14 cellular contexts compared by ENCODE assay signal in the genomic region with DNA sequence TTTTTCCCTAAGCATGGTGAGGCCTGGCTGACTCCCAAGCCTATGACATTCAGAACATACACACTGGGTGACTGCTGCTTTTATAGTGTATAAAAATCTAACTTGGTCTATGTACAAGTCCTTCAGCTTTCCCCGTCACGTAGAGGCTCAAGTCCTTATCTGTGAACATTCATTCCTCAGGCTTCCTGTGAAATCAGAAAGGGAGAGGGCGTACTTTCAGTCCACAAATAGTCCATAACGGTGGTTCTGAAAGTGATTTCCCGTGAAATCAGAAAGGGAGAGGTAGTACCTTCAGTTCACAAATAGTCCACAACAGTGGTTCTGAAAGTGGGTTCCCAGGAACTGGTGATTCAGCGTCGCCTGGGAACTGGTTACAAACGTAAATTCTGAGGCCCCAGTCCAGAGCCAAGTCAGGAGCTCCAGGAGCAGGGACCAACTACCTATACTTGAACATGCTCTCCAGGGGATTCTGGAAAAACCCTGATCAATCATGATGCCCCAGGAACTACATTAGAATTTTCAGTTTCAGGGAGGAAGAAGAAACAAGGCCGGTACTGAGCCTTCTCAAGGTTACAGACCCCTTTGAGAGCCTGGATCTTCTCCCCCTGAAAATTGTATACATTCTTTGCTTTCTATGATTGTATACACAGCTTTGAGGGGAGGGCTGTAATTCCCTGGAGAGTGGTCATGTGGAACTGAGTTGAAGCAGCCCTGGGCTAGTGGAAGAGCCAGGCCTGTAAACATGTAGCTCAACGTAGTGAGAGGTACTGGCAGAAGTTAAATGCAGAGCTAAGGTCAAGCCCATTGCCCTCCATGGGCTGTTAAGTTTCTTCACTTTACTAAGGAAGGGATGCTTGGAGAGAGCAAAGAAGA. TPM values are rescaled to one million over a fixed set of nuclear protein-coding genes. Genes with fewer than 3 reads are reported as not detected.
DNase-seq lines count a peak whose midpoint lies in the region; ATAC-seq and TF ChIP-seq lines count a peak whose summit lies in the region.
"Had no signal": no experiment of that assay in that cellular context is flagged by ENCODE, and none has a peak within 500 bp of the region (broad histone marks: within the 10 kb centered on the region; RNA-seq: fewer than 3 reads in every experiment).

No MANE protein-coding gene starts in this region.

- H3K4me3 ChIP-seq in cardiac muscle cell, result no peak overlapping the region
- H3K4me3 ChIP-seq in parathyroid adenoma (ENCODE audit: low read depth, low read length), result no peak overlapping the region
- H3K4me3 ChIP-seq: sigmoid colon had no signal

- peak; percentile 16 for DNase-seq in stimulated activated CD4-positive, alpha-beta T cell treated with anti-CD3 and anti-CD28 coated beads, Interleukin-15, amount 100 ng/mL, for 24 hours
- DNase-seq in stimulated activated CD4-positive, alpha-beta T cell treated with anti-CD3 and anti-CD28 coated beads, Interleukin-4, amount 100 ng/mL, for 4 hours, result no peak
- peak in 1 of 2 donors; percentile 30 for DNase-seq in cardiac muscle cell (ENCODE audit: low read depth in 1 of 2, low spot score in 1 of 2)
- no peak for DNase-seq in NOMO-1 treated with dmso at 0.1 percent for 144 hours (lab: John Stamatoyannopoulos, UW; ENCODE audit: unreplicated experiment)
- no peak for DNase-seq in NCI-H2227 treated with DMSO at 0.1 percent for 48 hours (lab: John Stamatoyannopoulos, UW)
- DNase-seq in middle frontal gyrus (ENCODE audit: extremely low spot score, low spot score), result no peak
- DNase-seq: activated CD8-positive, alpha-beta memory T cell treated with anti-CD3 and anti-CD28 coated beads, Interleukin-2, amount 50 U/mL, for 4 hours; DMS153; hippocampal formation; MM.1S; sigmoid colon had no signal

- peaks cover 29% of the 10 kb centered on the region for H3K4me1 ChIP-seq in cardiac muscle cell (ENCODE audit: low read depth)
- no peaks in the 10 kb centered on the region for H3K4me1 ChIP-seq in parathyroid adenoma

- H3K9me3 ChIP-seq in cardiac muscle cell (ENCODE audit: low read depth), result no peaks in the 10 kb centered on the region
- no peaks in the 10 kb centered on the region for H3K9me3 ChIP-seq in parathyroid adenoma (ENCODE audit: control insufficient read depth, low read length)
- H3K9me3 ChIP-seq: sigmoid colon had no signal

- H3K4me2 ChIP-seq in parathyroid adenoma (ENCODE audit: low read length), result no peak overlapping the region

- H2AFZ ChIP-seq in parathyroid adenoma, result no peak overlapping the region

- peak overlapping the region; percentile 85 for H3K27ac ChIP-seq in cardiac muscle cell
- H3K27ac ChIP-seq in parathyroid adenoma, result peak overlapping the region; percentile 39

- H3K27me3 ChIP-seq in cardiac muscle cell (no peaks in the 10 kb centered on the region), parathyroid adenoma (ENCODE audit: control insufficient read depth, insufficient read depth, low read length) (no peaks in the 10 kb centered on the region)
- H3K27me3 ChIP-seq: sigmoid colon had no signal

- no peak for TF ChIP-seq CTCF in cardiac muscle cell (IDR thresholded peaks at IDR 0.05; ENCODE audit: low read depth, low read length)
- no peak for TF ChIP-seq CTCF in parathyroid adenoma (IDR thresholded peaks at IDR 0.05)

- peaks cover 2% of the 10 kb centered on the region for H3K79me2 ChIP-seq in parathyroid adenoma

- no peak for ATAC-seq in HG03095 (IDR thresholded peaks at IDR 0.05; ENCODE audit: unreplicated experiment)
- ATAC-seq: WTC11 had no signal

- H3K9ac ChIP-seq in parathyroid adenoma, result no peak overlapping the region

- H3K36me3 ChIP-seq in cardiac muscle cell, result no peaks in the 10 kb centered on the region
- H3K36me3 ChIP-seq in parathyroid adenoma (ENCODE audit: control insufficient read depth, insufficient read depth, low read length), result no peaks in the 10 kb centered on the region
- H3K36me3 ChIP-seq: sigmoid colon had no signal

RNA-seq across cellular contexts. Expression of a gene that starts 17.3 kb away (rescaled TPM):
- 32.8 and 61.3 TPM in 2 replicates for total RNA-seq in cardiac muscle cell
- polyA plus RNA-seq in cardiac muscle cell, result 33.2 and 39.1 TPM in 2 replicates
